Comparison of ENCODE assay signal across 13 cellular contexts in the genomic region with DNA sequence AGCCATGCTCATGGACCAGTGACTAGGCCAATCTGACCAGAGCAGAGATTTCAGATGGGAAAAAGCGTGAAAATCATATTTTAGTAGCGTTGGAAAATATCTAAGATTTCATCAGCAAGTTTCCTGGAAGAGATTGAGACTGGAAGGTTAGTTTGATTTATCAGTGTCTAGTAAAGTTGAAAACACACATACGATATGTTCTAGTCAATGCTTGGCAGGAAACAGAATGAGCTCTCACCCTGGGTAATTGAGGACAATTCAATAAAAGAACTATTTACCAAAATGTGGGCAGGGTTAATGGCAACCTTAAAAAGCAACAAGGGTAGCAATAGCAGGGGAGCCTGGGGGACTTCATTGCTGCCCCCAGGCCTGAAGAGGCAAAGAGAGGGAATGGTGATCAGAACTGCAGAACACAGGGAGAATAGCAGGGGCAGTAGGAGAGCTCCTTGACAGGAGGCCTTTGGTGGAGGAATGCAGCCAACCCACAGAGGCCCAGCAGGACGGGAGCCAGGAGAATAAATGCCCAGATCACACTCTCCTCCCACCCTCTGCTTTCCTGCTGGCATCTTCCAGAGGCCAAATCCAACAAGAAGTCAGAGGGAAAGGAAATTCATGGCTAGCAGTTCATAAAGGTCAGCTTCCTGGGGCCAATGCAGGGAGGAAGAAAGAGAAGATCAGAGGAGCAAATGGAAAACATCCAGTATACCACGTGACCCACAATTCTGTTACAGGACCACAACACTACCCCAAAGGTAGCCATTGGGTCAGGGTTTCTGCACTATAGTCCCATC. TPM values are rescaled to one million over a fixed set of nuclear protein-coding genes. Genes with fewer than 3 reads are reported as not detected.
A peak's percentile ranks its signal among the peaks of the same experiment; 100 is the strongest.
DNase-seq lines count a peak whose midpoint lies in the region; FAIRE-seq and TF ChIP-seq lines count a peak whose summit lies in the region.
"Had no signal": no experiment of that assay in that cellular context is flagged by ENCODE, and none has a peak within 500 bp of the region (broad histone marks: within the 10 kb centered on the region; RNA-seq: fewer than 3 reads in every experiment).

No MANE protein-coding gene starts in this region.

- no peaks in the 10 kb centered on the region for H3K36me3 Mint-ChIP-seq in neural progenitor cell
- H3K36me3 Mint-ChIP-seq: naive thymus-derived CD8-positive, alpha-beta T cell had no signal

- peak overlapping the region; percentile 79 for H2AFZ ChIP-seq in neural progenitor cell (replicated peaks)

- peaks cover 9% of the 10 kb centered on the region for H3K9me3 Mint-ChIP-seq in neural progenitor cell

- peaks cover 27% of the 10 kb centered on the region for H3F3A ChIP-seq in neural progenitor cell (ENCODE audit: low read depth)

- H3K36me3 ChIP-seq in MG63, result no peaks in the 10 kb centered on the region
- no peaks in the 10 kb centered on the region for H3K36me3 ChIP-seq in neural progenitor cell
- H3K36me3 ChIP-seq in kidney (ENCODE audit: control insufficient read depth in 1 of 2, insufficient read depth in 2 of 2, low read length in 2 of 2), result no peaks in the 10 kb centered on the region

- H3K4me1 ChIP-seq in neural progenitor cell (peaks cover 20% of the 10 kb centered on the region), kidney (ENCODE audit: control insufficient read depth in 1 of 2, insufficient read depth in 1 of 2, low read depth in 1 of 2, low read length in 2 of 2) (no peaks in the 10 kb centered on the region)

- H3K27me3 Mint-ChIP-seq in neural progenitor cell (ENCODE audit: insufficient read depth, low read depth), result peaks cover 4% of the 10 kb centered on the region
- H3K27me3 Mint-ChIP-seq: naive thymus-derived CD8-positive, alpha-beta T cell had no signal

- H4K20me1 ChIP-seq in neural progenitor cell (ENCODE audit: low read depth), result no peaks in the 10 kb centered on the region

- peak overlapping the region; percentile 93 for H3K27ac Mint-ChIP-seq in neural progenitor cell

- TF ChIP-seq CTCF in neural progenitor cell (IDR thresholded peaks at IDR 0.05) (no peak), kidney (IDR thresholded peaks at IDR 0.05; ENCODE audit: borderline replicate concordance, extremely low read depth, insufficient read depth) (no peak)

- H3K9ac ChIP-seq in neural progenitor cell (no peak overlapping the region), kidney (ENCODE audit: low read length in 2 of 2) (no peak overlapping the region)

- H3K27ac ChIP-seq in neural progenitor cell (no peak overlapping the region), kidney (ENCODE audit: low read depth in 2 of 2, low read length in 2 of 2) (no peak overlapping the region)

- H3K27me3 ChIP-seq in MG63, result no peaks in the 10 kb centered on the region
- H3K27me3 ChIP-seq in neural progenitor cell, result no peaks in the 10 kb centered on the region

- intact Hi-C loops in kidney (cut with DNase I), result no loop called here

- FAIRE-seq in kidney (lab: Jason Lieb, UNC), result no peak
- FAIRE-seq: G401.6 had no signal

- no peaks in the 10 kb centered on the region for H3K79me2 ChIP-seq in neural progenitor cell (ENCODE audit: low read depth)

- peak; percentile 16 for DNase-seq in Ammon's horn (ENCODE audit: low spot score)
- peak; percentile 87 for DNase-seq in MG63
- peak; percentile 57 for DNase-seq in fibroblast of peridontal ligament (ENCODE audit: extremely low read depth)
- DNase-seq in neural progenitor cell (ENCODE audit: low spot score), result peak; percentile 37
- DNase-seq in NK-92 treated with Interleukin-12 subunit alpha and Interleukin-12 subunit beta, amount 100 ng/mL, for 24 hours (lab: John Stamatoyannopoulos, UW), result no peak
- no peak for DNase-seq in NCI-H2227 treated with DMSO at 0.1 percent for 48 hours (lab: John Stamatoyannopoulos, UW)
- no peak for DNase-seq in kidney
- DNase-seq in NCI-H524 (lab: John Stamatoyannopoulos, UW), result no peak
- DNase-seq: amniotic stem cell; MV-4-11; naive thymus-derived CD8-positive, alpha-beta T cell; NCI-H510A had no signal

- H3K4me3 ChIP-seq in MG63 (no peak overlapping the region), neural progenitor cell (no peak overlapping the region), kidney (ENCODE audit: low read length in 2 of 2) (no peak overlapping the region)

- peak overlapping the region; percentile 17 for H3K4me3 Mint-ChIP-seq in neural progenitor cell
- H3K4me3 Mint-ChIP-seq: naive thymus-derived CD8-positive, alpha-beta T cell had no signal

- H3K9me3 ChIP-seq in MG63 (no peaks in the 10 kb centered on the region), neural progenitor cell (ENCODE audit: low read depth) (no peaks in the 10 kb centered on the region), kidney (ENCODE audit: control insufficient read depth in 1 of 2, low read length in 2 of 2) (no peaks in the 10 kb centered on the region)

- peaks cover 40% of the 10 kb centered on the region for H3K4me1 Mint-ChIP-seq in neural progenitor cell

- H3K4me2 ChIP-seq in neural progenitor cell, result peak overlapping the region; percentile 61

RNA-seq across cellular contexts. Expression of a gene that starts 27.6 kb away (rescaled TPM):
- 7.9 and 10.2 TPM in 2 replicates for total RNA-seq in MG63 (2014; rRNA removed; shearing (Covaris generic); ENCODE audit: low replicate concordance)
- total RNA-seq in neural progenitor cell (ENCODE audit: low replicate concordance), result 61.6 and 68.0 TPM in 2 replicates
- 44.1 TPM for total RNA-seq in kidney
- 7.5 TPM for polyA plus RNA-seq in kidney (ENCODE audit: insufficient read depth, low read depth, low replicate concordance)

RNA-seq across cellular contexts. Expression of a gene that starts 55.6 kb away (rescaled TPM):
- total RNA-seq in MG63 (2014; rRNA removed; shearing (Covaris generic); ENCODE audit: low replicate concordance), result 0.92 TPM in 1 of 2 replicates, not detected in the other
- total RNA-seq in neural progenitor cell (ENCODE audit: low replicate concordance) (6.2 and 6.5 TPM in 2 replicates), kidney (38.7 TPM)
- polyA plus RNA-seq in kidney (ENCODE audit: insufficient read depth, low read depth, low replicate concordance), result 14.1 TPM

Comparison
In these comparisons a context has a peak if more than half of its experiments do, and no peak if none do; other contexts are left out.
1. DNase-seq: peak in Ammon's horn (single experiment), MG63 (single experiment), fibroblast of peridontal ligament (single experiment) and neural progenitor cell (single experiment); none in NK-92 treated with Interleukin-12 subunit alpha and Interleukin-12 subunit beta, amount 100 ng/mL, for 24 hours (single experiment), NCI-H2227 treated with DMSO at 0.1 percent for 48 hours (single experiment), kidney (single experiment) and NCI-H524 (0 of 2).